In genomic region chr4:82372874-82373815, GRCh38 we compare ENCODE assay signal across 8 cellular contexts. TPM values are rescaled to one million over a fixed set of nuclear protein-coding genes. Genes with fewer than 3 reads are reported as not detected.
DNase-seq lines count a peak whose midpoint lies in the region; ATAC-seq and TF ChIP-seq lines count a peak whose summit lies in the region.

No MANE protein-coding gene starts in this region.

- TF ChIP-seq CTCF in 22Rv1 (IDR thresholded peaks at IDR 0.05): no peak
- TF ChIP-seq CTCF in WERI-Rb-1 (IDR thresholded peaks at IDR 0.05; ENCODE audit: low read depth, low read length): no peak
- no peak for TF ChIP-seq CTCF in mammary epithelial cell (conservative IDR thresholded peaks at IDR 0.05 in 1 of 2, IDR thresholded peaks at IDR 0.05 in 1 of 2; ENCODE audit: extremely low read depth in 1 of 2, insufficient read depth in 1 of 2, low read depth in 1 of 2, low read length in 2 of 2)

- in situ Hi-C loops in mammary epithelial cell (cut with MboI; ENCODE audit: low sequenced_read_pairs in 2 of 2): no loop called here

- H3K27ac ChIP-seq in 22Rv1 (peak overlapping the region; percentile 98), WERI-Rb-1 (peak overlapping the region; percentile 100), mammary epithelial cell (ENCODE audit: insufficient read depth, low read depth, low read length) (peak overlapping the region; percentile 91)

- H3K9me3 ChIP-seq in WERI-Rb-1 (ENCODE audit: severe bottlenecking) (no peaks in the 10 kb centered on the region), mammary epithelial cell (replicated peaks; ENCODE audit: insufficient read depth, low read length) (no peaks in the 10 kb centered on the region)

- peaks cover 88% of the 10 kb centered on the region for H3K79me2 ChIP-seq in mammary epithelial cell (ENCODE audit: insufficient read depth, low read length)

- peak overlapping the region; percentile 93 for H3K4me2 ChIP-seq in mammary epithelial cell (ENCODE audit: insufficient read depth, low read depth, low read length)

- H3K36me3 ChIP-seq in WERI-Rb-1: peaks cover 70% of the 10 kb centered on the region
- peaks cover 8% of the 10 kb centered on the region for H3K36me3 ChIP-seq in mammary epithelial cell (ENCODE audit: insufficient read depth, low read length)

- peak overlapping the region; percentile 93 for H3K9ac ChIP-seq in mammary epithelial cell (ENCODE audit: insufficient read depth, low read length)

- intact Hi-C loops in mammary epithelial cell (cut with micrococcal nuclease): loop anchor here (5.0 to 10.0 kb wide), 2 partner anchors 522 to 639 kb away; partner anchors contain the start of genes LIN54 and SEC31A

- peak; percentile 61 for DNase-seq in NCI-H2107 treated with DMSO at 0.1 percent for 48 hours (lab: John Stamatoyannopoulos, UW; ENCODE audit: unreplicated experiment)
- DNase-seq in WERI-Rb-1: peak; percentile 94
- peak; percentile 79 for DNase-seq in mammary epithelial cell
- peak; percentile 78 for DNase-seq in islet precursor cell
- peak; percentile 65 for DNase-seq in stimulated activated CD4-positive, alpha-beta T cell treated with anti-CD3 and anti-CD28 coated beads, Interleukin-12 subunit alpha, Interleukin-12 subunit beta, amount 100 ng/mL, for 4 hours

- peak; percentile 27 for ATAC-seq in GM18511 (IDR thresholded peaks at IDR 0.05; ENCODE audit: unreplicated experiment)
- ATAC-seq in HG03045 (IDR thresholded peaks at IDR 0.05; ENCODE audit: unreplicated experiment): peak; percentile 22

- CTCF ChIA-PET in mammary epithelial cell (lab: Charles Lee; ENCODE audit: low non-redundant PET): interaction anchor here (0.6 to 1.4 kb wide), 4 partner anchors 13 to 476 kb away, joined by 4 to 7 read pairs (median 4); no protein-coding TSS in a partner anchor

- peak overlapping the region; percentile 84 for H2AFZ ChIP-seq in mammary epithelial cell (ENCODE audit: low read depth, low read length)

- under 1% methylated on average over 20 of the region's 75 CpGs for WGBS in mammary epithelial cell (ENCODE audit: low coverage, missing lambda C conversion rate)

- H3K27me3 ChIP-seq in WERI-Rb-1 (ENCODE audit: insufficient read depth, low read depth, severe bottlenecking): no peaks in the 10 kb centered on the region
- no peaks in the 10 kb centered on the region for H3K27me3 ChIP-seq in mammary epithelial cell (ENCODE audit: insufficient read depth, low read length)

- dilution Hi-C loops in mammary epithelial cell (cut with HindIII; ENCODE audit: low sequenced_read_pairs): no loop called here

- peaks cover 23% of the 10 kb centered on the region for H3K4me1 ChIP-seq in mammary epithelial cell (ENCODE audit: insufficient read depth, low read length)

- peaks cover 22% of the 10 kb centered on the region for H4K20me1 ChIP-seq in mammary epithelial cell (ENCODE audit: insufficient read depth, low read length)

- BruUV-seq in mammary epithelial cell (replicated peaks; lab: Mats Ljungman, UMichigan): TSS peak; percentile 23

- H3K4me3 ChIP-seq in WERI-Rb-1 (ENCODE audit: low read depth, low read length) (peak overlapping the region; percentile 99), mammary epithelial cell (replicated peaks in 1 of 3; ENCODE audit: insufficient read depth in 1 of 3, low read depth in 2 of 3, low read length in 3 of 3) (peak overlapping the region; percentile 84 to 98 (median 98))

RNA-seq across cellular contexts. Expression of gene HNRNPD, which starts 0.6 kb away (rescaled TPM):
- total RNA-seq in mammary epithelial cell: 100 to 1,000 TPM in 1 of 2 donors, 10 to 100 TPM in 1; 13.5 to 251 TPM
- polyA plus RNA-seq in mammary epithelial cell: 42.5 TPM
- polyA minus RNA-seq in mammary epithelial cell: 32.3 TPM

RNA-seq across cellular contexts. Expression of gene HNRNPDL, which starts 57.1 kb away (rescaled TPM):
- total RNA-seq in mammary epithelial cell: 100 to 1,000 TPM in 1 of 2 donors, 10 to 100 TPM in 1; 81.2 to 256 TPM
- polyA plus RNA-seq in mammary epithelial cell: 141 TPM
- 33.5 TPM for polyA minus RNA-seq in mammary epithelial cell

RNA-seq across cellular contexts. Expression of gene ENOPH1, which starts 57.2 kb away (rescaled TPM):
- total RNA-seq in mammary epithelial cell: 10 to 100 TPM; 37.7 to 40.5 TPM
- 16.5 TPM for polyA plus RNA-seq in mammary epithelial cell
- polyA minus RNA-seq in mammary epithelial cell: 8.5 TPM

Comparison
In these comparisons a context has a peak if more than half of its experiments do, and no peak if none do; other contexts are left out.
1. Peak in every context shown above with its lines: DNase-seq, ATAC-seq, H3K4me3 ChIP-seq and H3K27ac ChIP-seq.